11 cellular contexts compared by ENCODE assay signal in the genomic region with DNA sequence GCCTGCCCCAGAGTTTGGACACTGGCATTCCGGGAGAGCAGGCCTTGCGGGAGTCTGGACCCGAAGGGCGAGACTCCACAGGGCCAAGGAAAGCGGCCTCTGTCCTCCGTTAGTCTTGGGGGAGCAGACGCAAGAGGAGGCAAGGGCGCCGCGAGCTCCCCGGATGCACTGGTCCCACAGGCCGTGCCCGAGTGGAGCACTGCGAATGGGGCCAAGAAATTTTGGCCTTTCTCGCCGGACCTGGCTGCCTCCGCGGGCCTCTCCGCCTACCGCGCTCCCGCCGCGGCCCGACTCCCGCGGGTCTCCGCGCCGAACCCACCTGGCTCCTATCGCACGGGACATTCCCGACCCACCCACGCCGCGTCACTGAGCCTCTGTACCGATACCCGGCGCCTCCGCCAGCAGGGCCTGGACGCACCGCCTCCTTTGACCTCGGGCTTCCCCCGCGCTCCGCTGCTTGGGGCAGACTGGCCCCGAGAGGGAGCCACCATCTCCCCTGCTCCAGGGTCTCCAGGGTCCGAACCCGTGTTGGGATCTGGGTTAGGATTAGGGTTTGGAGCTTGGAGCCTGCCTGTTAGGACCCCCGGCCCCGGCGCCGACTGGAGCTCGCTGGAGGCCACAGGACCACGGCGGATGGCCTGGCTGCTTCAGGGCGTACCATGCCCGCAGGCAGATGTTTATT. TPM values are rescaled to one million over a fixed set of nuclear protein-coding genes. Genes with fewer than 3 reads are reported as not detected.
DNase-seq lines count a peak whose midpoint lies in the region; ATAC-seq and TF ChIP-seq lines count a peak whose summit lies in the region.
"Had no signal": no experiment of that assay in that cellular context is flagged by ENCODE, and none has a peak within 500 bp of the region (broad histone marks: within the 10 kb centered on the region; RNA-seq: fewer than 3 reads in every experiment).

No MANE protein-coding gene starts in this region.

- no peak overlapping the region for H3K9ac ChIP-seq in MM.1S (ENCODE audit: low read length)

- peaks cover 9% of the 10 kb centered on the region for H3F3A ChIP-seq in MM.1S (ENCODE audit: insufficient read depth, low read length)

- H3K27ac Mint-ChIP-seq in activated CD4-positive, alpha-beta memory T cell treated with anti-CD3 and anti-CD28 coated beads for 36 hours = no peak overlapping the region
- H3K27ac Mint-ChIP-seq: stimulated activated naive CD8-positive, alpha-beta T cell treated with anti-CD3 and anti-CD28 coated beads, Interleukin-15, amount 100 ng/mL, for 72 hours had no signal

- CTCF ChIA-PET in activated CD4-positive, alpha-beta memory T cell treated with anti-CD3 and anti-CD28 coated beads for 36 hours (lab: Charles Lee) = no interaction called here

- TF ChIP-seq CTCF in GM12875 (IDR thresholded peaks at IDR 0.05; ENCODE audit: borderline replicate concordance, insufficient read depth, low read depth, low read length) (peak; percentile 28; the same call in 1 of the 2 replicates), MM.1S (IDR thresholded peaks at IDR 0.05; ENCODE audit: low read length) (no peak)

- ATAC-seq in GM21515 (IDR thresholded peaks at IDR 0.05; ENCODE audit: unreplicated experiment) = peak; percentile 51
- ATAC-seq in HG03442 (IDR thresholded peaks at IDR 0.05; ENCODE audit: unreplicated experiment) = peak; percentile 52
- ATAC-seq: gastrocnemius medialis; stimulated activated naive CD8-positive, alpha-beta T cell treated with anti-CD3 and anti-CD28 coated beads, Interleukin-15, amount 100 ng/mL, for 72 hours had no signal

- DNase-seq in left kidney (ENCODE audit: low read depth, low spot score) (peak; percentile 48), MM.1S (no peak), DMS53 (lab: John Stamatoyannopoulos, UW) (no peak), DMS153 (lab: John Stamatoyannopoulos, UW) (no peak)
- no peak for DNase-seq in activated CD4-positive, alpha-beta memory T cell treated with anti-CD3 and anti-CD28 coated beads for 36 hours
- DNase-seq: activated effector memory CD4-positive, alpha-beta T cell treated with Interleukin-2 at 50 U/mL for 16 hours; gastrocnemius medialis; stimulated activated naive CD8-positive, alpha-beta T cell treated with anti-CD3 and anti-CD28 coated beads, Interleukin-15, amount 100 ng/mL, for 72 hours had no signal

- no peak overlapping the region for H2AFZ ChIP-seq in MM.1S (ENCODE audit: low read length)

- no peaks in the 10 kb centered on the region for H3K79me2 ChIP-seq in MM.1S (ENCODE audit: low read length)

- H3K27ac ChIP-seq in MM.1S (ENCODE audit: low read length) = no peak overlapping the region
- H3K27ac ChIP-seq: gastrocnemius medialis had no signal

- peaks cover 3% of the 10 kb centered on the region for H3K9me3 Mint-ChIP-seq in activated CD4-positive, alpha-beta memory T cell treated with anti-CD3 and anti-CD28 coated beads for 36 hours
- H3K9me3 Mint-ChIP-seq: stimulated activated naive CD8-positive, alpha-beta T cell treated with anti-CD3 and anti-CD28 coated beads, Interleukin-15, amount 100 ng/mL, for 72 hours had no signal

- H3K27me3 Mint-ChIP-seq in activated CD4-positive, alpha-beta memory T cell treated with anti-CD3 and anti-CD28 coated beads for 36 hours = peaks cover 72% of the 10 kb centered on the region

- no peaks in the 10 kb centered on the region for H4K20me1 ChIP-seq in MM.1S (ENCODE audit: insufficient read depth, low read length)

- H3K4me3 Mint-ChIP-seq in activated CD4-positive, alpha-beta memory T cell treated with anti-CD3 and anti-CD28 coated beads for 36 hours = no peak overlapping the region

- H3K27me3 ChIP-seq in MM.1S (replicated peaks; ENCODE audit: insufficient read depth, low read length) = peaks cover 5% of the 10 kb centered on the region; the same call in 1 of the 2 replicates

- H3K9me2 ChIP-seq in MM.1S (replicated peaks; ENCODE audit: insufficient read depth, low read length) = no peaks in the 10 kb centered on the region

- peak overlapping the region; percentile 59 for H3K4me3 ChIP-seq in GM12875 (ENCODE audit: low read depth, low read length)
- no peak overlapping the region for H3K4me3 ChIP-seq in MM.1S (ENCODE audit: low read length)

- intact Hi-C loops in activated CD4-positive, alpha-beta memory T cell treated with anti-CD3 and anti-CD28 coated beads for 36 hours (cut with micrococcal nuclease) = loop anchor here (2.0 to 5.0 kb wide), 2 partner anchors 14 to 338 kb away; no protein-coding TSS in a partner anchor

- 0 out of 2 replicates have a peak, but pooled peaks cover 5% of the 10 kb centered on the region for H3K4me1 ChIP-seq in MM.1S (ENCODE audit: low read length)

- peaks cover 1% of the 10 kb centered on the region for H3K36me3 Mint-ChIP-seq in activated CD4-positive, alpha-beta memory T cell treated with anti-CD3 and anti-CD28 coated beads for 36 hours

- H3K4me2 ChIP-seq in MM.1S (ENCODE audit: low read depth, low read length) = no peak overlapping the region

- H3K36me3 ChIP-seq in MM.1S (replicated peaks; ENCODE audit: insufficient read depth, low read length) = no peaks in the 10 kb centered on the region
- H3K36me3 ChIP-seq: gastrocnemius medialis had no signal

- peaks cover 14% of the 10 kb centered on the region for H3K4me1 Mint-ChIP-seq in activated CD4-positive, alpha-beta memory T cell treated with anti-CD3 and anti-CD28 coated beads for 36 hours (ENCODE audit: low read depth)

- no peaks in the 10 kb centered on the region for H3K9me3 ChIP-seq in MM.1S (replicated peaks; ENCODE audit: insufficient read depth, low read length)
- H3K9me3 ChIP-seq: gastrocnemius medialis had no signal

- POLR2A ChIA-PET in activated CD4-positive, alpha-beta memory T cell treated with anti-CD3 and anti-CD28 coated beads for 36 hours (lab: Charles Lee) = interaction anchor here (1.8 kb wide), 1 partner anchor 15 kb away, joined by 4 read pairs; the partner anchor contains the start of gene RSRC1

RNA-seq across cellular contexts. Expression of gene SHOX2, which starts 11.8 kb away (rescaled TPM):
- total RNA-seq in activated CD4-positive, alpha-beta memory T cell treated with anti-CD3 and anti-CD28 coated beads for 36 hours = not detected

RNA-seq across cellular contexts. Expression of gene RSRC1, which starts 15.5 kb away (rescaled TPM):
- total RNA-seq in activated CD4-positive, alpha-beta memory T cell treated with anti-CD3 and anti-CD28 coated beads for 36 hours = 10 to 100 TPM; 39.4 to 43.8 TPM
